Comparison of ENCODE assay signal across 1 cellular context in the genomic region with DNA sequence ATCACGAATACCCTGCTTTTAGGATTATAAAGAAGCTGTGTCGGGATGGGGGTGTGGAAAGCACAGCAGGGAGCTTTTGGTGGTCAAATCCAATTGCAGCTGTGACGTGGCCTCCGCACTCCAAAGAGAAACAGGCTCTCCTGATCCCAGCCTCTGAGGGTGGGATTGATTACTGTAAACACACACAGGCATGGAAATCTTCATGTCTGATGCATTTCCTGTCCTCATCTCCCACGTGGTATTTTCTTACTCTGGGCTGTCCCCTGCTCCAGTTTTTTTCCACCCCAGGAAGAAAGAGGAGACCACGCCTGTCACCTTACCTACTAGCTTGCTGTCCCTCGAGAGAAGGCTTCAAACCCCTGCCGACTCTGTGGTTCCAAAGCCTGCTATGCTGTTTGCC.
TF ChIP-seq lines count a peak whose summit lies in the region.

No MANE protein-coding gene starts in this region.

TF ChIP-seq in HepG2, 621 proteins besides CTCF, POLR2A, EP300 and RAD21 (continued from another document):
- TF ChIP-seq, protein P1, sequence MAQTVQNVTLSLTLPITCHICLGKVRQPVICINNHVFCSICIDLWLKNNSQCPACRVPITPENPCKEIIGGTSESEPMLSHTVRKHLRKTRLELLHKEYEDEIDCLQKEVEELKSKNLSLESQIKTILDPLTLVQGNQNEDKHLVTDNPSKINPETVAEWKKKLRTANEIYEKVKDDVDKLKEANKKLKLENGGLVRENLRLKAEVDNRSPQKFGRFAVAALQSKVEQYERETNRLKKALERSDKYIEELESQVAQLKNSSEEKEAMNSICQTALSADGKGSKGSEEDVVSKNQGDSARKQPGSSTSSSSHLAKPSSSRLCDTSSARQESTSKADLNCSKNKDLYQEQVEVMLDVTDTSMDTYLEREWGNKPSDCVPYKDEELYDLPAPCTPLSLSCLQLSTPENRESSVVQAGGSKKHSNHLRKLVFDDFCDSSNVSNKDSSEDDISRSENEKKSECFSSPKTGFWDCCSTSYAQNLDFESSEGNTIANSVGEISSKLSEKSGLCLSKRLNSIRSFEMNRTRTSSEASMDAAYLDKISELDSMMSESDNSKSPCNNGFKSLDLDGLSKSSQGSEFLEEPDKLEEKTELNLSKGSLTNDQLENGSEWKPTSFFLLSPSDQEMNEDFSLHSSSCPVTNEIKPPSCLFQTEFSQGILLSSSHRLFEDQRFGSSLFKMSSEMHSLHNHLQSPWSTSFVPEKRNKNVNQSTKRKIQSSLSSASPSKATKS (CRISPR knock-in tag; IDR thresholded peaks at IDR 0.05), result no peak
- TF ChIP-seq ZNF33B (CRISPR knock-in tag; IDR thresholded peaks at IDR 0.05) (no peak), ZNF737 (CRISPR knock-in tag; IDR thresholded peaks at IDR 0.05; ENCODE audit: borderline replicate concordance) (no peak), ZNF547 (CRISPR knock-in tag; IDR thresholded peaks at IDR 0.05) (no peak), MTA1 (CRISPR knock-in tag; IDR thresholded peaks at IDR 0.05; ENCODE audit: borderline replicate concordance) (no peak), ZNF678 (CRISPR knock-in tag; IDR thresholded peaks at IDR 0.05) (no peak), XRCC5 (optimal IDR thresholded peaks at IDR 0.05; ENCODE audit: low read length) (no peak), CHD2 (IDR thresholded peaks at IDR 0.05; ENCODE audit: low read depth, low read length) (no peak), NFYB (CRISPR knock-in tag; IDR thresholded peaks at IDR 0.05) (no peak)
- TF ChIP-seq, protein P2, sequence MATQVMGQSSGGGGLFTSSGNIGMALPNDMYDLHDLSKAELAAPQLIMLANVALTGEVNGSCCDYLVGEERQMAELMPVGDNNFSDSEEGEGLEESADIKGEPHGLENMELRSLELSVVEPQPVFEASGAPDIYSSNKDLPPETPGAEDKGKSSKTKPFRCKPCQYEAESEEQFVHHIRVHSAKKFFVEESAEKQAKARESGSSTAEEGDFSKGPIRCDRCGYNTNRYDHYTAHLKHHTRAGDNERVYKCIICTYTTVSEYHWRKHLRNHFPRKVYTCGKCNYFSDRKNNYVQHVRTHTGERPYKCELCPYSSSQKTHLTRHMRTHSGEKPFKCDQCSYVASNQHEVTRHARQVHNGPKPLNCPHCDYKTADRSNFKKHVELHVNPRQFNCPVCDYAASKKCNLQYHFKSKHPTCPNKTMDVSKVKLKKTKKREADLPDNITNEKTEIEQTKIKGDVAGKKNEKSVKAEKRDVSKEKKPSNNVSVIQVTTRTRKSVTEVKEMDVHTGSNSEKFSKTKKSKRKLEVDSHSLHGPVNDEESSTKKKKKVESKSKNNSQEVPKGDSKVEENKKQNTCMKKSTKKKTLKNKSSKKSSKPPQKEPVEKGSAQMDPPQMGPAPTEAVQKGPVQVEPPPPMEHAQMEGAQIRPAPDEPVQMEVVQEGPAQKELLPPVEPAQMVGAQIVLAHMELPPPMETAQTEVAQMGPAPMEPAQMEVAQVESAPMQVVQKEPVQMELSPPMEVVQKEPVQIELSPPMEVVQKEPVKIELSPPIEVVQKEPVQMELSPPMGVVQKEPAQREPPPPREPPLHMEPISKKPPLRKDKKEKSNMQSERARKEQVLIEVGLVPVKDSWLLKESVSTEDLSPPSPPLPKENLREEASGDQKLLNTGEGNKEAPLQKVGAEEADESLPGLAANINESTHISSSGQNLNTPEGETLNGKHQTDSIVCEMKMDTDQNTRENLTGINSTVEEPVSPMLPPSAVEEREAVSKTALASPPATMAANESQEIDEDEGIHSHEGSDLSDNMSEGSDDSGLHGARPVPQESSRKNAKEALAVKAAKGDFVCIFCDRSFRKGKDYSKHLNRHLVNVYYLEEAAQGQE (IDR thresholded peaks at IDR 0.05; ENCODE audit: borderline replicate concordance in 1 of 2, low read depth in 1 of 2, low read length in 2 of 2), result no peak
- TF ChIP-seq, protein P3, sequence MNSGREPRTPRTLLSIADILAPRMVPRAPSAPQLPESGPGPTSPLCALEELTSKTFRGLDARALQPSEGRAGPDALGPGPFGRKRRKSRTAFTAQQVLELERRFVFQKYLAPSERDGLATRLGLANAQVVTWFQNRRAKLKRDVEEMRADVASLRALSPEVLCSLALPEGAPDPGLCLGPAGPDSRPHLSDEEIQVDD (CRISPR knock-in tag; IDR thresholded peaks at IDR 0.05; ENCODE audit: borderline replicate concordance), result no peak
- TF ChIP-seq, protein P4, sequence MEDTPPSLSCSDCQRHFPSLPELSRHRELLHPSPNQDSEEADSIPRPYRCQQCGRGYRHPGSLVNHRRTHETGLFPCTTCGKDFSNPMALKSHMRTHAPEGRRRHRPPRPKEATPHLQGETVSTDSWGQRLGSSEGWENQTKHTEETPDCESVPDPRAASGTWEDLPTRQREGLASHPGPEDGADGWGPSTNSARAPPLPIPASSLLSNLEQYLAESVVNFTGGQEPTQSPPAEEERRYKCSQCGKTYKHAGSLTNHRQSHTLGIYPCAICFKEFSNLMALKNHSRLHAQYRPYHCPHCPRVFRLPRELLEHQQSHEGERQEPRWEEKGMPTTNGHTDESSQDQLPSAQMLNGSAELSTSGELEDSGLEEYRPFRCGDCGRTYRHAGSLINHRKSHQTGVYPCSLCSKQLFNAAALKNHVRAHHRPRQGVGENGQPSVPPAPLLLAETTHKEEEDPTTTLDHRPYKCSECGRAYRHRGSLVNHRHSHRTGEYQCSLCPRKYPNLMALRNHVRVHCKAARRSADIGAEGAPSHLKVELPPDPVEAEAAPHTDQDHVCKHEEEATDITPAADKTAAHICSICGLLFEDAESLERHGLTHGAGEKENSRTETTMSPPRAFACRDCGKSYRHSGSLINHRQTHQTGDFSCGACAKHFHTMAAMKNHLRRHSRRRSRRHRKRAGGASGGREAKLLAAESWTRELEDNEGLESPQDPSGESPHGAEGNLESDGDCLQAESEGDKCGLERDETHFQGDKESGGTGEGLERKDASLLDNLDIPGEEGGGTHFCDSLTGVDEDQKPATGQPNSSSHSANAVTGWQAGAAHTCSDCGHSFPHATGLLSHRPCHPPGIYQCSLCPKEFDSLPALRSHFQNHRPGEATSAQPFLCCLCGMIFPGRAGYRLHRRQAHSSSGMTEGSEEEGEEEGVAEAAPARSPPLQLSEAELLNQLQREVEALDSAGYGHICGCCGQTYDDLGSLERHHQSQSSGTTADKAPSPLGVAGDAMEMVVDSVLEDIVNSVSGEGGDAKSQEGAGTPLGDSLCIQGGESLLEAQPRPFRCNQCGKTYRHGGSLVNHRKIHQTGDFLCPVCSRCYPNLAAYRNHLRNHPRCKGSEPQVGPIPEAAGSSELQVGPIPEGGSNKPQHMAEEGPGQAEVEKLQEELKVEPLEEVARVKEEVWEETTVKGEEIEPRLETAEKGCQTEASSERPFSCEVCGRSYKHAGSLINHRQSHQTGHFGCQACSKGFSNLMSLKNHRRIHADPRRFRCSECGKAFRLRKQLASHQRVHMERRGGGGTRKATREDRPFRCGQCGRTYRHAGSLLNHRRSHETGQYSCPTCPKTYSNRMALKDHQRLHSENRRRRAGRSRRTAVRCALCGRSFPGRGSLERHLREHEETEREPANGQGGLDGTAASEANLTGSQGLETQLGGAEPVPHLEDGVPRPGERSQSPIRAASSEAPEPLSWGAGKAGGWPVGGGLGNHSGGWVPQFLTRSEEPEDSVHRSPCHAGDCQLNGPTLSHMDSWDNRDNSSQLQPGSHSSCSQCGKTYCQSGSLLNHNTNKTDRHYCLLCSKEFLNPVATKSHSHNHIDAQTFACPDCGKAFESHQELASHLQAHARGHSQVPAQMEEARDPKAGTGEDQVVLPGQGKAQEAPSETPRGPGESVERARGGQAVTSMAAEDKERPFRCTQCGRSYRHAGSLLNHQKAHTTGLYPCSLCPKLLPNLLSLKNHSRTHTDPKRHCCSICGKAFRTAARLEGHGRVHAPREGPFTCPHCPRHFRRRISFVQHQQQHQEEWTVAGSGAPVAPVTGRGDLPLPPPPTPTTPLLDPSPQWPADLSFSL (CRISPR knock-in tag; IDR thresholded peaks at IDR 0.05), result no peak
